1 cellular context compared by ENCODE assay signal in genomic region chr6:142902636-142903053, GRCh38.
A peak's percentile ranks its signal among the peaks of the same experiment; 100 is the strongest.
TF ChIP-seq lines count a peak whose summit lies in the region.

No MANE protein-coding gene starts in this region.

TF ChIP-seq in SK-N-SH, 30 proteins besides CTCF, POLR2A, EP300 and RAD21 (continued from another document):
- TF ChIP-seq REST (IDR thresholded peaks at IDR 0.05; ENCODE audit: low read depth, low read length) (no peak), FOSL2 (IDR thresholded peaks at IDR 0.05; ENCODE audit: borderline replicate concordance, low read depth) (peak; percentile 76), SIN3A (IDR thresholded peaks at IDR 0.05; ENCODE audit: borderline replicate concordance, low read depth, low read length) (no peak), MXI1 (IDR thresholded peaks at IDR 0.05; ENCODE audit: low read depth, low read length) (no peak), RFX5 (IDR thresholded peaks at IDR 0.05; ENCODE audit: low read length) (no peak), USF2 (IDR thresholded peaks at IDR 0.05; ENCODE audit: borderline replicate concordance, low read depth, low read length) (no peak), GABPA (IDR thresholded peaks at IDR 0.05; ENCODE audit: low read depth) (no peak)
